8 cellular contexts compared by ENCODE assay signal in genomic region chr18:50967714-50968661, GRCh38. TPM values are rescaled to one million over a fixed set of nuclear protein-coding genes. Genes with fewer than 3 reads are reported as not detected.
DNase-seq lines count a peak whose midpoint lies in the region; ATAC-seq and TF ChIP-seq lines count a peak whose summit lies in the region.

TSS of gene ELAC1 (plus strand) at chr18:50968040. CDS start at chr18:50974405, 6,365 bp downstream.

- no peak for TF ChIP-seq CTCF in AG09319 (IDR thresholded peaks at IDR 0.05; ENCODE audit: low read depth, low read length)

- ATAC-seq in GM18873 (IDR thresholded peaks at IDR 0.05; ENCODE audit: low FRiP score, unreplicated experiment), result peak; percentile 70
- peak; percentile 93 for ATAC-seq in HG03135 (IDR thresholded peaks at IDR 0.05; ENCODE audit: unreplicated experiment)

- DNase-seq in AG09319 (ENCODE audit: extremely low read depth, low read depth) (peak; percentile 53), NCI-H226 (peak; percentile 74), cerebellum (ENCODE audit: low spot score) (peak; percentile 82), kidney glomerular epithelial cell (lab: John Stamatoyannopoulos, UW) (peak; percentile 43)
- peak; percentile 43 for DNase-seq in activated CD4-positive, alpha-beta T cell treated with anti-CD3 and anti-CD28 coated beads for 1 hour
- DNase-seq in stimulated activated CD4-positive, alpha-beta T cell treated with anti-CD3 and anti-CD28 coated beads, Interleukin-1b, Interleukin-23, amount 100 ng/mL, for 1 hour (ENCODE audit: low read depth in 2 of 2), result peak; percentile 15 to 27

RNA-seq across cellular contexts. Expression of gene ELAC1, which starts in this region (rescaled TPM):
- 7.8 TPM for total RNA-seq in cerebellum

Comparison
In these comparisons a context has a peak if more than half of its experiments do, and no peak if none do; other contexts are left out.
1. Peak in every context shown above with its lines: DNase-seq and ATAC-seq.
2. DNase-seq: peak in every context shown above with its lines; median percentile 82 in cerebellum; 74 in NCI-H226; 53 in AG09319; 43 in activated CD4-positive, alpha-beta T cell treated with anti-CD3 and anti-CD28 coated beads for 1 hour; 43 in kidney glomerular epithelial cell; 21 in stimulated activated CD4-positive, alpha-beta T cell treated with anti-CD3 and anti-CD28 coated beads, Interleukin-1b, Interleukin-23, amount 100 ng/mL, for 1 hour.